In the genomic region with DNA sequence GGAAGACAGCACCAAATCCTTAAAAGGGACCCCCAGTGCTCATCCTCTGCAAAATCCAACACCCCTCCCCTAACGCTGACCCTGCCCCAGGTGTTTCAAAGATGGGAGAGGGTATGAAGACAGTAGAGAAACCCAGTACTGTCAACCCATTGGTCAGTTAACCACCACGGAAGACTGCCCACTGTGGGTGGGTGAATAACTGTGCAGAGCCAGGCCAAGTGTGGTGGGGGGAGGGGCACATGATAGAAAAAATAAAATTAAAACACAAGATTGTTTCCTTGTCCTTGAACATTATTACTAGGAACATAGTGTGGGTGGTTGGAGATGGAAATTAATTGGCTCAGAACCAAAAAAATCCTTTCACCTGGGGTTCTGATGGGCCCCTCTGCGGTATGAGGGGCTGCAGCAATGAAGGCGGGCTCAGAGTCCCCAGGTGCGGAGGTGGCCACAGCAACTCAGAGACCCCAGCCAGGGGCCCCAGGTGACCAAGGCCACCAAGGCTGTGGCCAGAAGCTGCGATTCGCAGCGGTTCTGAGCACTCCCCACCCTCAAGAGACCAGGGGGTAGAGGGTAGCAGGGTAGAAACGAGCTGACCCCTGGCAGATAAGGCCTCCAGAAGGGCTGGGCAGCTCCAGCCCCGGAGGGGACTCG, we compare ENCODE assay signal across 9 cellular contexts. TPM values are rescaled to one million over a fixed set of nuclear protein-coding genes. Genes with fewer than 3 reads are reported as not detected.
DNase-seq lines count a peak whose midpoint lies in the region; FAIRE-seq and TF ChIP-seq lines count a peak whose summit lies in the region.
"Had no signal": no experiment of that assay in that cellular context is flagged by ENCODE, and none has a peak within 500 bp of the region (broad histone marks: within the 10 kb centered on the region; RNA-seq: fewer than 3 reads in every experiment).

No MANE protein-coding gene starts in this region.

- FAIRE-seq in astrocyte (lab: Jason Lieb, UNC), result no peak
- FAIRE-seq in GM12891 (lab: Jason Lieb, UNC), result no peak

- intact Hi-C loops in tibial artery (cut with DNase I; ENCODE audit: low total_unique reads), result no loop called here

- TF ChIP-seq POLR2A in GM12891 (IDR thresholded peaks at IDR 0.05; ENCODE audit: low read depth, low read length), result no peak

- peak overlapping the region; percentile 79 for H3K27ac Mint-ChIP-seq in activated naive CD4-positive, alpha-beta T cell treated with anti-CD3 and anti-CD28 coated beads, Interleukin-2, amount 10 ng/mL, durations not matched to agents 7 days and 5 days
- H3K27ac Mint-ChIP-seq in astrocyte (ENCODE audit: unreplicated experiment), result peak overlapping the region; percentile 97

- peaks cover 37% of the 10 kb centered on the region for H4K20me1 ChIP-seq in astrocyte (ENCODE audit: insufficient read depth, low read length)

- H3K4me3 Mint-ChIP-seq in activated naive CD4-positive, alpha-beta T cell treated with anti-CD3 and anti-CD28 coated beads, Interleukin-2, amount 10 ng/mL, durations not matched to agents 7 days and 5 days, result peak overlapping the region; percentile 81
- peak overlapping the region; percentile 95 for H3K4me3 Mint-ChIP-seq in astrocyte (ENCODE audit: unreplicated experiment)

- H3K9me3 Mint-ChIP-seq in activated naive CD4-positive, alpha-beta T cell treated with anti-CD3 and anti-CD28 coated beads, Interleukin-2, amount 10 ng/mL, durations not matched to agents 7 days and 5 days, result no peaks in the 10 kb centered on the region
- no peaks in the 10 kb centered on the region for H3K9me3 Mint-ChIP-seq in astrocyte (ENCODE audit: unreplicated experiment)

- H3K9me3 ChIP-seq in astrocyte (ENCODE audit: insufficient read depth, low read depth, low read length) (no peaks in the 10 kb centered on the region), tibial artery (no peaks in the 10 kb centered on the region)

- peak overlapping the region; percentile 94 for H3K9ac ChIP-seq in astrocyte (ENCODE audit: low read length)

- H3K4me1 ChIP-seq in astrocyte (ENCODE audit: insufficient read depth, low read length), result peaks cover 40% of the 10 kb centered on the region
- peaks cover 4 to 61% (median 53%) of the 10 kb centered on the region in 4 donors for H3K4me1 ChIP-seq in tibial artery

- H3K27ac ChIP-seq in astrocyte (ENCODE audit: low read depth, low read length) (peak overlapping the region; percentile 90), tibial artery (peak overlapping the region; percentile 94 to 98)

- H3K27me3 Mint-ChIP-seq in activated naive CD4-positive, alpha-beta T cell treated with anti-CD3 and anti-CD28 coated beads, Interleukin-2, amount 10 ng/mL, durations not matched to agents 7 days and 5 days, result peaks cover 4% of the 10 kb centered on the region
- H3K27me3 Mint-ChIP-seq in astrocyte (ENCODE audit: low read depth, unreplicated experiment), result no peaks in the 10 kb centered on the region

- H3K79me2 ChIP-seq in astrocyte (ENCODE audit: insufficient read depth, low read length), result peaks cover 43% of the 10 kb centered on the region

- H3K4me3 ChIP-seq in astrocyte (ENCODE audit: insufficient read depth, low read depth, low read length) (peak overlapping the region; percentile 77), tibial artery (peak overlapping the region; percentile 81 to 92)

- no peak for TF ChIP-seq CTCF in astrocyte (IDR thresholded peaks at IDR 0.05; ENCODE audit: insufficient read depth, low read depth, low read length)
- no peak for TF ChIP-seq CTCF in tibial artery (IDR thresholded peaks at IDR 0.05)

- H3K4me2 ChIP-seq in astrocyte (ENCODE audit: low read length), result peak overlapping the region; percentile 99

- H2AFZ ChIP-seq in astrocyte (ENCODE audit: low read depth, low read length), result no peak overlapping the region

- DNase-seq in activated naive CD4-positive, alpha-beta T cell treated with anti-CD3 and anti-CD28 coated beads, Interleukin-2, amount 10 ng/mL, durations not matched to agents 7 days and 5 days, result no peak
- no peak for DNase-seq in activated naive CD4-positive, alpha-beta T cell treated with anti-CD3 and anti-CD28 coated beads, Interleukin-2, amount 50 U/mL, for 16 hours
- DNase-seq in astrocyte (ENCODE audit: low read depth) (peak; percentile 15), left kidney (ENCODE audit: low read depth, low spot score) (peak; percentile 40), tibial artery (no peak), GM12891 (ENCODE audit: insufficient read length, low spot score) (no peak), D341Med (ENCODE audit: low spot score) (no peak)
- no peak for DNase-seq in stimulated activated CD4-positive, alpha-beta T cell treated with anti-CD3 and anti-CD28 coated beads, Interleukin-12 subunit alpha, Interleukin-12 subunit beta, amount 100 ng/mL, for 4 hours

- CTCF ChIA-PET in activated naive CD4-positive, alpha-beta T cell treated with anti-CD3 and anti-CD28 coated beads, Interleukin-2, amount 10 ng/mL, durations not matched to agents 7 days and 5 days (lab: Charles Lee), result interaction anchor here (1.2 kb wide), 1 partner anchor 14 kb away, joined by 3 read pairs; the partner anchor contains the start of gene P2RX3

- peaks cover 17% of the 10 kb centered on the region for H3K36me3 ChIP-seq in astrocyte (ENCODE audit: insufficient read depth, low read length)
- H3K36me3 ChIP-seq in tibial artery, result peaks cover 36 to 47% (median 45%) of the 10 kb centered on the region in 3 donors

- H3K4me1 Mint-ChIP-seq in activated naive CD4-positive, alpha-beta T cell treated with anti-CD3 and anti-CD28 coated beads, Interleukin-2, amount 10 ng/mL, durations not matched to agents 7 days and 5 days, result peaks cover 51% of the 10 kb centered on the region
- peaks cover 39% of the 10 kb centered on the region for H3K4me1 Mint-ChIP-seq in astrocyte (ENCODE audit: low read depth, unreplicated experiment)

- H3K27me3 ChIP-seq in astrocyte (ENCODE audit: insufficient read depth, low read length) (no peaks in the 10 kb centered on the region), tibial artery (no peaks in the 10 kb centered on the region)

- H3K36me3 Mint-ChIP-seq in activated naive CD4-positive, alpha-beta T cell treated with anti-CD3 and anti-CD28 coated beads, Interleukin-2, amount 10 ng/mL, durations not matched to agents 7 days and 5 days, result peaks cover 33% of the 10 kb centered on the region
- H3K36me3 Mint-ChIP-seq in astrocyte (ENCODE audit: low read depth, unreplicated experiment), result peaks cover 26% of the 10 kb centered on the region

TF ChIP-seq in GM12891, 5 proteins besides CTCF, POLR2A, EP300 and RAD21:
- TF ChIP-seq POU2F2 (IDR thresholded peaks at IDR 0.05; ENCODE audit: low read depth, low read length), result no peak
- TF ChIP-seq PAX5 (IDR thresholded peaks at IDR 0.05; ENCODE audit: insufficient read depth, low read length, severe bottlenecking), result no peak
- TF ChIP-seq TAF1 (IDR thresholded peaks at IDR 0.05; ENCODE audit: low read depth, low read length), result no peak
- no peak for TF ChIP-seq SPI1 (IDR thresholded peaks at IDR 0.05; ENCODE audit: low read depth, low read length)
- TF ChIP-seq POLR2AphosphoS5 (IDR thresholded peaks at IDR 0.05; ENCODE audit: low read depth, low read length), result no peak

RNA-seq across cellular contexts. Expression of gene TNKS1BP1, which starts 1.1 kb away (rescaled TPM):
- 149 and 161 TPM in 2 replicates for total RNA-seq in astrocyte
- 6.6 TPM for polyA plus RNA-seq in GM12891 (2012; ENCODE audit: low read depth, missing spikeins)

RNA-seq across cellular contexts. Expression of gene SSRP1, which starts 12.1 kb away (rescaled TPM):
- total RNA-seq in astrocyte, result 76.9 and 79.5 TPM in 2 replicates
- polyA plus RNA-seq in GM12891 (2012; ENCODE audit: low read depth, missing spikeins), result 89.8 TPM

RNA-seq across cellular contexts. Expression of gene P2RX3, which starts 14.5 kb away (rescaled TPM):
- not detected in 2 replicates for total RNA-seq in astrocyte
- polyA plus RNA-seq in GM12891 (2012; ENCODE audit: low read depth, missing spikeins), result not detected
- total RNA-seq: glomerular endothelial cell had no signal

RNA-seq across cellular contexts. Expression of gene PRG3, which starts 57.3 kb away (rescaled TPM):
- total RNA-seq in astrocyte, result not detected in 2 replicates
- not detected for polyA plus RNA-seq in GM12891 (2012; ENCODE audit: low read depth, missing spikeins)
- total RNA-seq: glomerular endothelial cell had no signal

Comparison
In these comparisons a context has a peak if more than half of its experiments do, and no peak if none do; other contexts are left out.
1. DNase-seq: peak in astrocyte (single experiment) and left kidney (single experiment); none in activated naive CD4-positive, alpha-beta T cell treated with anti-CD3 and anti-CD28 coated beads, Interleukin-2, amount 10 ng/mL, durations not matched to agents 7 days and 5 days (single experiment), activated naive CD4-positive, alpha-beta T cell treated with anti-CD3 and anti-CD28 coated beads, Interleukin-2, amount 50 U/mL, for 16 hours (single experiment), tibial artery (0 of 2), stimulated activated CD4-positive, alpha-beta T cell treated with anti-CD3 and anti-CD28 coated beads, Interleukin-12 subunit alpha, Interleukin-12 subunit beta, amount 100 ng/mL, for 4 hours (single experiment), GM12891 (single experiment) and D341Med (single experiment).